Comparison of ENCODE assay signal across 17 cellular contexts in the genomic region with DNA sequence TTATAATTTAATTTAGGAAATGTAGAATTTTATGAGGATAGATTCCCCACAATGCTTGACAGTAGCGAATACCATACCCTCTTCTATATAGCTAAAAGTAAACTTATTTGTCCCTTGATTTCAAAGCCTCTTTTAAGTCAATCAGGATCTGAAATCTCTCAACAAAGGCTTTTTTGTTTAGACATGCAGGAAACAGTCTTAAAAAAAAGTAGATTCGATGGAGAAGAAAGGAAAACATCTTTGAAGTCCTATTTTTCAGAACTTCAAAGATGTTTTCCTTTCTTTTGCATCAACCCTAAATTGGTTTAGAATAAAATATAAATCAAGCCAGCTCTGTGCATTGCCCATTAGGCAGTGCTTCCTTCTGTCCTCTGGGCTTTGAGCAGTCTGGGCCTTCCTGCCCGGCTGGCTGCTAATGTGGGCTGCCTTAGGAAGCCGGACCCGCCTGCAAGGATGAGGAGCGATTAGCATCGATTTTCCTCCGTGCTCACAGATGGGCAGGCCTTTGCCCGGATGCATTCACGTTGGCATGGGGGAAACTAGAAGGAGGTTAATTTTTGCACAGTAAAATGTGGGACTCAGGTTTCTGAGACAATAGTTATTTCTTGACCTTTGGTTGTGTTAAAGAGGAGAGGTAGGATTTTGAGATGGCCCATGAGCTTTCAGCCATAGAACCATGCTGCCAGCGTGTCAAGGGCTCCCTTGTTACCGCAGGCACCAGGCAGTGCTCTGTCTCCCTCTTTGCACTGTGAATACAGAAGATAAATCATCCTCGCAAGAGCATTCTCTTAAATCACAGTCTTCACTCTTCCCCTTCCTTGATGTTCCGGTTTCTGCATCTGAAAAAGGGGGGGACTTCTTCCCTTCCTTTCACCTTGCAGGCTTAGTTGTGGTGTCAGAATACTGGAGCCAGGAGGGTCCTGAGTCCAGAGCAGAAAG. TPM values are rescaled to one million over a fixed set of nuclear protein-coding genes. Genes with fewer than 3 reads are reported as not detected.
DNase-seq lines count a peak whose midpoint lies in the region; ATAC-seq and TF ChIP-seq lines count a peak whose summit lies in the region.
"Had no signal": no experiment of that assay in that cellular context is flagged by ENCODE, and none has a peak within 500 bp of the region (broad histone marks: within the 10 kb centered on the region; RNA-seq: fewer than 3 reads in every experiment).

No MANE protein-coding gene starts in this region.

- no peak overlapping the region for H3K4me3 Mint-ChIP-seq in immature natural killer cell
- H3K4me3 Mint-ChIP-seq: HFFc6, IgD-negative memory B cell had no signal

- H3K9me3 ChIP-seq in mesodermal cell (ENCODE audit: control insufficient read depth, low read length), result no peaks in the 10 kb centered on the region
- H3K9me3 ChIP-seq in MG63, result no peaks in the 10 kb centered on the region
- H3K9me3 ChIP-seq: Caco-2 had no signal

- H3K36me3 ChIP-seq in mesodermal cell (ENCODE audit: control insufficient read depth, insufficient read depth, low read length) (peaks cover 5% of the 10 kb centered on the region), MG63 (no peaks in the 10 kb centered on the region; the same call in 1 of the 2 replicates)

- H3K27ac Mint-ChIP-seq in immature natural killer cell, result no peak overlapping the region
- H3K27ac Mint-ChIP-seq: HFFc6, IgD-negative memory B cell had no signal

- peak overlapping the region; percentile 41 for H3K27ac ChIP-seq in mesodermal cell (ENCODE audit: low read depth, low read length, severe bottlenecking)
- H3K27ac ChIP-seq: C4-2B had no signal

- H3K4me1 Mint-ChIP-seq in immature natural killer cell, result no peaks in the 10 kb centered on the region
- H3K4me1 Mint-ChIP-seq: IgD-negative memory B cell had no signal

- DNase-seq in COLO829 (ENCODE audit: low spot score), result peak; percentile 42
- DNase-seq in retina, result peak; percentile 54
- no peak for DNase-seq in MG63
- no peak for DNase-seq in COR-L47 (lab: John Stamatoyannopoulos, UW)
- no peak for DNase-seq in immature natural killer cell
- DNase-seq: Caco-2, HFFc6, NCI-H1105 treated with DMSO at 0.1 percent for 48 hours, NCI-H1694 treated with DMSO at 0.1 percent for 48 hours, NCI-H2107, NCI-H69, OCI-M1, SHP77 treated with DMSO at 0.1 percent for 48 hours had no signal

- ATAC-seq in SK-N-SH treated with all-trans-retinoic acid at 6 μM for 48 hours, result peak; percentile 66; the same call in 2 of the 3 replicates

- WGBS in mesodermal cell (ENCODE audit: insufficient coverage in 2 of 2), 2 experiments, result 78 to 94% methylated on average over 10 to 12 of the region's 14 CpGs

- H3K4me1 ChIP-seq in mesodermal cell (ENCODE audit: control insufficient read depth, insufficient read depth, low read length, poor library complexity, severe bottlenecking), result peaks cover 4% of the 10 kb centered on the region
- H3K4me1 ChIP-seq: Caco-2 had no signal

- peaks cover 24 to 48% (median 46%) of the 10 kb centered on the region in 3 donors for H3K36me3 Mint-ChIP-seq in immature natural killer cell

- peaks cover 0 to 2% (median 0%) of the 10 kb centered on the region in 3 donors for H3K27me3 Mint-ChIP-seq in immature natural killer cell (ENCODE audit: low read depth in 3 of 3)
- H3K27me3 Mint-ChIP-seq: IgD-negative memory B cell had no signal

- H3K9me3 Mint-ChIP-seq in immature natural killer cell, result no peaks in the 10 kb centered on the region
- H3K9me3 Mint-ChIP-seq: HFFc6, IgD-negative memory B cell had no signal

- H3K27me3 ChIP-seq in MG63, result no peaks in the 10 kb centered on the region

- H3K4me3 ChIP-seq in mesodermal cell (ENCODE audit: extremely low read depth, insufficient read depth, low read length, poor library complexity, severe bottlenecking), result no peak overlapping the region
- H3K4me3 ChIP-seq in MG63, result no peak overlapping the region

TF ChIP-seq in SK-N-SH treated with all-trans-retinoic acid at 6 μM for 48 hours, 23 proteins besides CTCF, POLR2A, EP300 and RAD21:
- TF ChIP-seq ZNF565 (CRISPR knock-in tag; conservative IDR thresholded peaks at IDR 0.05; ENCODE audit: low read depth), result no peak
- TF ChIP-seq ZNF70 (CRISPR knock-in tag; IDR thresholded peaks at IDR 0.05), result peak; percentile 94

RNA-seq across cellular contexts. Expression of gene MSRB2, which starts 15.6 kb away (rescaled TPM):
- 47.9 TPM for polyA plus RNA-seq in mesodermal cell (2013, experiment 1 of 2)
- polyA plus RNA-seq in mesodermal cell (2013, experiment 2 of 2), result 42.0 TPM
- 18.6 and 26.3 TPM in 2 replicates for total RNA-seq in MG63 (2014; rRNA removed; shearing (Covaris generic); ENCODE audit: low replicate concordance)
- polyA plus RNA-seq in immature natural killer cell, result 1 to 10 TPM; 8.4 to 9.3 (median 9.3) TPM

Comparison
In these comparisons a context has a peak if more than half of its experiments do, and no peak if none do; other contexts are left out.
1. DNase-seq: peak in COLO829 (single experiment) and retina (single experiment); none in MG63 (single experiment), COR-L47 (single experiment) and immature natural killer cell (0 of 3).